ENCODE assay signal across 38 cellular contexts in the genomic region with DNA sequence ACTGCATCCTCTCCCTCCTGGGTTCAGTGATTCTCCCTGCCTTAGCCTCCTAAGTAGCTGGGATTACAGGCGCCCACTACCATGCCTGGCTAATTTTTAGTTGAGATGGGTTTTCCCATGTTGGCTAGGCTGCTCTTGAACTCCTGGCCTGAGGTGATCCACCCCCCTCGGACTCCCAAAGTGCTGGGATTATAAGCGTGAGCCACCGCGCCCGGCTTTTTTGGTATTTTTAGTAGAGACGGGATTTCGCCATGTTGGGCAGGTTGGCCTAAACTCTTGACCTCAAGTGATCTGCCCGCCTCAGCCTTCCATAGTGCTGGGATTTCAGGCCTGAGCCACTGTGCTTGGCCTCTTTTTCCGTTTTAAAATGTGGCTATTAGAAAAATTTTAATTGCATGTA.
"Had no signal": no experiment of that assay in that cellular context is flagged by ENCODE, and none has a peak within 500 bp of the region (broad histone marks: within the 10 kb centered on the region; RNA-seq: fewer than 3 reads in every experiment).

No MANE protein-coding gene starts in this region.

- DNase-seq: activated effector memory CD4-positive, alpha-beta T cell treated with anti-CD3 and anti-CD28 coated beads, Interleukin-2, amount 50 U/mL, for 16 hours; activated effector memory CD4-positive, alpha-beta T cell treated with Interleukin-2 at 50 U/mL for 16 hours; activated gamma-delta T cell; activated gamma-delta T cell treated with Interleukin-2 at 50 U/mL for 16 hours; activated naive CD4-positive, alpha-beta T cell; activated naive CD4-positive, alpha-beta T cell treated with anti-CD3 and anti-CD28 coated beads for 36 hours; activated naive CD4-positive, alpha-beta T cell treated with anti-CD3 and anti-CD28 coated beads, Interleukin-2, amount 10 ng/mL, durations not matched to agents 7 days and 5 days; activated naive CD4-positive, alpha-beta T cell treated with anti-CD3 and anti-CD28 coated beads, Interleukin-2, amount 50 U/mL, for 16 hours; activated naive CD4-positive, alpha-beta T cell treated with Interleukin-2 at 50 U/mL for 16 hours; activated naive CD8-positive, alpha-beta T cell treated with anti-CD3 and anti-CD28 coated beads for 36 hours; activated naive CD8-positive, alpha-beta T cell treated with anti-CD3 and anti-CD28 coated beads, Interleukin-2, amount 10 ng/mL, durations not matched to agents 7 days and 5 days; activated naive CD8-positive, alpha-beta T cell treated with anti-CD3 and anti-CD28 coated beads, Interleukin-2, amount 50 U/mL, for 24 hours; activated T-cell treated with anti-CD3 and anti-CD28 coated beads, Interleukin-2, amount 50 U/mL, for 1 hour; activated T-cell treated with anti-CD3 and anti-CD28 coated beads, Interleukin-2, amount 50 U/mL, for 24 hours; activated T-cell treated with anti-CD3 and anti-CD28 coated beads, Interleukin-2, amount 50 U/mL, for 4 hours; activated T-cell treated with anti-CD3 and anti-CD28 coated beads, Interleukin-2, amount 50 U/mL, for 48 hours; activated T-cell treated with anti-CD3 and anti-CD28 coated beads, Interleukin-2, amount 50 U/mL, for 72 hours; adrenal gland; amniotic stem cell; amygdala; anterior cingulate cortex; aorta; body of pancreas; brain microvascular endothelial cell; caudate nucleus; central memory CD4-positive, alpha-beta T cell; cerebellar nuclear complex had no signal

- H3K27me3 Mint-ChIP-seq: activated naive CD4-positive, alpha-beta T cell treated with anti-CD3 and anti-CD28 coated beads, Interleukin-2, amount 10 ng/mL, durations not matched to agents 7 days and 5 days; activated naive CD4-positive, alpha-beta T cell treated with anti-CD3 and anti-CD28 coated beads, Interleukin-2, amount 50 U/mL, for 24 hours; activated naive CD8-positive, alpha-beta T cell; activated naive CD8-positive, alpha-beta T cell treated with anti-CD3 and anti-CD28 coated beads for 36 hours; activated naive CD8-positive, alpha-beta T cell treated with anti-CD3 and anti-CD28 coated beads, Interleukin-2, amount 10 ng/mL, durations not matched to agents 7 days and 5 days; activated naive CD8-positive, alpha-beta T cell treated with anti-CD3 and anti-CD28 coated beads, Interleukin-2, amount 50 U/mL, for 24 hours; activated T-cell treated with anti-CD3 and anti-CD28 coated beads, Interleukin-2, amount 50 U/mL, for 24 hours; activated T-helper 17 cell treated with anti-CD3 and anti-CD28 coated beads, Interleukin-2, amount 50 U/mL, for 72 hours; brain; central memory CD8-positive, alpha-beta T cell had no signal

- H3K4me3 Mint-ChIP-seq: activated naive CD4-positive, alpha-beta T cell treated with anti-CD3 and anti-CD28 coated beads for 36 hours; activated naive CD4-positive, alpha-beta T cell treated with anti-CD3 and anti-CD28 coated beads, Interleukin-2, amount 10 ng/mL, durations not matched to agents 7 days and 5 days; activated naive CD4-positive, alpha-beta T cell treated with anti-CD3 and anti-CD28 coated beads, Interleukin-2, amount 50 U/mL, for 24 hours; activated naive CD8-positive, alpha-beta T cell; activated naive CD8-positive, alpha-beta T cell treated with anti-CD3 and anti-CD28 coated beads for 36 hours; activated naive CD8-positive, alpha-beta T cell treated with anti-CD3 and anti-CD28 coated beads, Interleukin-2, amount 10 ng/mL, durations not matched to agents 7 days and 5 days; activated naive CD8-positive, alpha-beta T cell treated with anti-CD3 and anti-CD28 coated beads, Interleukin-2, amount 50 U/mL, for 24 hours; activated T-cell treated with anti-CD3 and anti-CD28 coated beads, Interleukin-2, amount 50 U/mL, for 24 hours; activated T-cell treated with anti-CD3 and anti-CD28 coated beads, Interleukin-2, amount 50 U/mL, for 4 hours; activated T-cell treated with anti-CD3 and anti-CD28 coated beads, Interleukin-2, amount 50 U/mL, for 72 hours; activated T-helper 1 cell treated with anti-CD3 and anti-CD28 coated beads, Interleukin-12 subunit alpha, Interleukin-12 subunit beta, Interleukin-2, Interleukin-4 antibody, amounts not matched to agents 30 ng/mL and 10 ng/mL and 1 ng/mL, durations not matched to agents 14 hours and 24 hours and 36 hours; activated T-helper 17 cell treated with anti-CD3 and anti-CD28 coated beads, Interleukin-2, amount 50 U/mL, for 72 hours; brain; central memory CD8-positive, alpha-beta T cell had no signal

- H3K27ac ChIP-seq: adrenal gland, ascending aorta, body of pancreas, brain microvascular endothelial cell, breast epithelium, cardiac muscle cell had no signal

- H3K27ac Mint-ChIP-seq: activated naive CD4-positive, alpha-beta T cell treated with anti-CD3 and anti-CD28 coated beads for 36 hours; activated naive CD4-positive, alpha-beta T cell treated with anti-CD3 and anti-CD28 coated beads, Interleukin-2, amount 10 ng/mL, durations not matched to agents 7 days and 5 days; activated naive CD4-positive, alpha-beta T cell treated with anti-CD3 and anti-CD28 coated beads, Interleukin-2, amount 50 U/mL, for 24 hours; activated naive CD4-positive, alpha-beta T cell treated with anti-CD3 and anti-CD28 coated beads, Interleukin-2, amount 50 U/mL, for 72 hours; activated naive CD8-positive, alpha-beta T cell; activated naive CD8-positive, alpha-beta T cell treated with anti-CD3 and anti-CD28 coated beads for 36 hours; activated naive CD8-positive, alpha-beta T cell treated with anti-CD3 and anti-CD28 coated beads, Interleukin-2, amount 10 ng/mL, durations not matched to agents 7 days and 5 days; activated naive CD8-positive, alpha-beta T cell treated with anti-CD3 and anti-CD28 coated beads, Interleukin-2, amount 50 U/mL, for 24 hours; activated T-cell treated with anti-CD3 and anti-CD28 coated beads, Interleukin-2, amount 50 U/mL, for 24 hours; activated T-cell treated with anti-CD3 and anti-CD28 coated beads, Interleukin-2, amount 50 U/mL, for 72 hours; activated T-helper 1 cell treated with anti-CD3 and anti-CD28 coated beads, Interleukin-12 subunit alpha, Interleukin-12 subunit beta, Interleukin-2, Interleukin-4 antibody, amounts not matched to agents 30 ng/mL and 10 ng/mL and 1 ng/mL, durations not matched to agents 14 hours and 24 hours and 36 hours; activated T-helper 17 cell treated with anti-CD3 and anti-CD28 coated beads, Interleukin-2, amount 50 U/mL, for 72 hours; activated T-helper 2 cell treated with anti-CD3 and anti-CD28 coated beads, Interferon-gamma antibody, Interleukin-2, Interleukin-4, amounts not matched to agents 10 μg/mL and 5 μg/mL and 100 μg/mL, durations not matched to agents 14 hours and 24 hours and 36 hours; brain had no signal

- H3K4me3 ChIP-seq: adrenal gland, ascending aorta, body of pancreas, breast epithelium, cardiac muscle cell had no signal

- H3K4me1 Mint-ChIP-seq: activated naive CD4-positive, alpha-beta T cell treated with anti-CD3 and anti-CD28 coated beads, Interleukin-2, amount 10 ng/mL, durations not matched to agents 7 days and 5 days; activated naive CD4-positive, alpha-beta T cell treated with anti-CD3 and anti-CD28 coated beads, Interleukin-2, amount 50 U/mL, for 24 hours; activated naive CD8-positive, alpha-beta T cell treated with anti-CD3 and anti-CD28 coated beads for 36 hours; activated naive CD8-positive, alpha-beta T cell treated with anti-CD3 and anti-CD28 coated beads, Interleukin-2, amount 10 ng/mL, durations not matched to agents 7 days and 5 days; activated naive CD8-positive, alpha-beta T cell treated with anti-CD3 and anti-CD28 coated beads, Interleukin-2, amount 50 U/mL, for 24 hours; activated T-helper 17 cell treated with anti-CD3 and anti-CD28 coated beads, Interleukin-2, amount 50 U/mL, for 72 hours; central memory CD8-positive, alpha-beta T cell had no signal

- H3K36me3 Mint-ChIP-seq: activated naive CD4-positive, alpha-beta T cell treated with anti-CD3 and anti-CD28 coated beads, Interleukin-2, amount 10 ng/mL, durations not matched to agents 7 days and 5 days; activated naive CD4-positive, alpha-beta T cell treated with anti-CD3 and anti-CD28 coated beads, Interleukin-2, amount 50 U/mL, for 24 hours; activated naive CD4-positive, alpha-beta T cell treated with anti-CD3 and anti-CD28 coated beads, Interleukin-2, amount 50 U/mL, for 72 hours; activated naive CD8-positive, alpha-beta T cell; activated naive CD8-positive, alpha-beta T cell treated with anti-CD3 and anti-CD28 coated beads for 36 hours; activated naive CD8-positive, alpha-beta T cell treated with anti-CD3 and anti-CD28 coated beads, Interleukin-2, amount 10 ng/mL, durations not matched to agents 7 days and 5 days; brain had no signal
